ENCODE assay signal across 1 cellular context in genomic region chr6:55282145-55282544, GRCh38.
TF ChIP-seq lines count a peak whose summit lies in the region.

No MANE protein-coding gene starts in this region.

TF ChIP-seq in WTC11, 78 proteins besides CTCF, POLR2A, EP300 and RAD21 (continued from another document):
- TF ChIP-seq, protein P1, sequence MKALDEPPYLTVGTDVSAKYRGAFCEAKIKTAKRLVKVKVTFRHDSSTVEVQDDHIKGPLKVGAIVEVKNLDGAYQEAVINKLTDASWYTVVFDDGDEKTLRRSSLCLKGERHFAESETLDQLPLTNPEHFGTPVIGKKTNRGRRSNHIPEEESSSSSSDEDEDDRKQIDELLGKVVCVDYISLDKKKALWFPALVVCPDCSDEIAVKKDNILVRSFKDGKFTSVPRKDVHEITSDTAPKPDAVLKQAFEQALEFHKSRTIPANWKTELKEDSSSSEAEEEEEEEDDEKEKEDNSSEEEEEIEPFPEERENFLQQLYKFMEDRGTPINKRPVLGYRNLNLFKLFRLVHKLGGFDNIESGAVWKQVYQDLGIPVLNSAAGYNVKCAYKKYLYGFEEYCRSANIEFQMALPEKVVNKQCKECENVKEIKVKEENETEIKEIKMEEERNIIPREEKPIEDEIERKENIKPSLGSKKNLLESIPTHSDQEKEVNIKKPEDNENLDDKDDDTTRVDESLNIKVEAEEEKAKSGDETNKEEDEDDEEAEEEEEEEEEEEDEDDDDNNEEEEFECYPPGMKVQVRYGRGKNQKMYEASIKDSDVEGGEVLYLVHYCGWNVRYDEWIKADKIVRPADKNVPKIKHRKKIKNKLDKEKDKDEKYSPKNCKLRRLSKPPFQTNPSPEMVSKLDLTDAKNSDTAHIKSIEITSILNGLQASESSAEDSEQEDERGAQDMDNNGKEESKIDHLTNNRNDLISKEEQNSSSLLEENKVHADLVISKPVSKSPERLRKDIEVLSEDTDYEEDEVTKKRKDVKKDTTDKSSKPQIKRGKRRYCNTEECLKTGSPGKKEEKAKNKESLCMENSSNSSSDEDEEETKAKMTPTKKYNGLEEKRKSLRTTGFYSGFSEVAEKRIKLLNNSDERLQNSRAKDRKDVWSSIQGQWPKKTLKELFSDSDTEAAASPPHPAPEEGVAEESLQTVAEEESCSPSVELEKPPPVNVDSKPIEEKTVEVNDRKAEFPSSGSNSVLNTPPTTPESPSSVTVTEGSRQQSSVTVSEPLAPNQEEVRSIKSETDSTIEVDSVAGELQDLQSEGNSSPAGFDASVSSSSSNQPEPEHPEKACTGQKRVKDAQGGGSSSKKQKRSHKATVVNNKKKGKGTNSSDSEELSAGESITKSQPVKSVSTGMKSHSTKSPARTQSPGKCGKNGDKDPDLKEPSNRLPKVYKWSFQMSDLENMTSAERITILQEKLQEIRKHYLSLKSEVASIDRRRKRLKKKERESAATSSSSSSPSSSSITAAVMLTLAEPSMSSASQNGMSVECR (CRISPR knock-in tag; IDR thresholded peaks at IDR 0.05; ENCODE audit: borderline replicate concordance): no peak
- TF ChIP-seq KAT7 (CRISPR knock-in tag; IDR thresholded peaks at IDR 0.05; ENCODE audit: borderline replicate concordance): no peak
